8 cellular contexts compared by ENCODE assay signal in genomic region chr5:68730220-68731010, GRCh38.
A peak's percentile ranks its signal among the peaks of the same experiment; 100 is the strongest.
DNase-seq lines count a peak whose midpoint lies in the region; ATAC-seq and TF ChIP-seq lines count a peak whose summit lies in the region.

No MANE protein-coding gene starts in this region.

- H3K4me3 ChIP-seq in fibroblast of mammary gland (ENCODE audit: control insufficient read depth, low read depth, low read length): no peak overlapping the region

- no peak for ATAC-seq in HG03442 (IDR thresholded peaks at IDR 0.05; ENCODE audit: unreplicated experiment)

- DNase-seq in EH (ENCODE audit: low read depth) (peak; percentile 89), RPMI8226 (peak; percentile 12), fibroblast of mammary gland (ENCODE audit: low read depth) (peak; percentile 79), occipital lobe (lab: John Stamatoyannopoulos, UW) (peak; percentile 67), NCI-H2196 treated with DMSO at 0.1 percent for 48 hours (lab: John Stamatoyannopoulos, UW; ENCODE audit: unreplicated experiment) (no peak)
- DNase-seq in stimulated activated CD4-positive, alpha-beta T cell treated with anti-CD3 and anti-CD28 coated beads, Interleukin-4, amount 100 ng/mL, for 24 hours: no peak
- DNase-seq in activated CD8-positive, alpha-beta memory T cell treated with anti-CD3 and anti-CD28 coated beads, Interleukin-2, amount 50 U/mL, for 48 hours: no peak

- TF ChIP-seq CTCF in fibroblast of mammary gland (conservative IDR thresholded peaks at IDR 0.05; ENCODE audit: control insufficient read depth, insufficient read depth, low read depth, low read length): no peak

Comparison
In these comparisons a context has a peak if more than half of its experiments do, and no peak if none do; other contexts are left out.
1. DNase-seq: peak in EH (single experiment), RPMI8226 (single experiment), fibroblast of mammary gland (single experiment) and occipital lobe (single experiment); none in stimulated activated CD4-positive, alpha-beta T cell treated with anti-CD3 and anti-CD28 coated beads, Interleukin-4, amount 100 ng/mL, for 24 hours (single experiment), activated CD8-positive, alpha-beta memory T cell treated with anti-CD3 and anti-CD28 coated beads, Interleukin-2, amount 50 U/mL, for 48 hours (single experiment) and NCI-H2196 treated with DMSO at 0.1 percent for 48 hours (single experiment).